In the genomic region with DNA sequence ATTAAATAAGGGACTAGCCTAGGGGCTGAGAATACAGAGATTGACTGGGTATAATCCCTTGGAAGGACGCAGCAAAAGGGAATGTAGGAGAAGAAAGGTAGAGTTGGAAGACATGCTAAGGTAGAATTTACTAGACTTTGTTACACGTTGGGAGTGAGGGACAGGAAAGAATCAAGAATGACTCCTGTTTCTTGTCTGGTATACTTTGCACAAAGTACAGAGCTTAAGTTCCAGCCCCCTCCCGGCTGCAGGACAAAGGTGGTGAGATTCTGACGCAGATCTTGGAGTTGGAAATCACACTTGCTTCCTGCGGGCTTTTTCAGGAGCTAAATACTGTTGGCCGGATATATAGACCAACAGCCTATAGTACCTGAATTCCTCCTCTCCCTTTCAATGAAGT, we compare ENCODE assay signal across 8 cellular contexts. TPM values are rescaled to one million over a fixed set of nuclear protein-coding genes. Genes with fewer than 3 reads are reported as not detected.
DNase-seq lines count a peak whose midpoint lies in the region; ATAC-seq and TF ChIP-seq lines count a peak whose summit lies in the region.

No MANE protein-coding gene starts in this region.

- H3K36me3 ChIP-seq in SK-N-MC (ENCODE audit: insufficient read depth, low read length) (no peaks in the 10 kb centered on the region), fibroblast of lung (ENCODE audit: control insufficient read depth, insufficient read depth, low read length) (no peaks in the 10 kb centered on the region)

- H3K4me1 ChIP-seq in fibroblast of lung (ENCODE audit: control insufficient read depth, extremely low read depth, insufficient read depth, low read length), result no peaks in the 10 kb centered on the region

- no peaks in the 10 kb centered on the region for H4K20me1 ChIP-seq in fibroblast of lung (ENCODE audit: control insufficient read depth, extremely low read depth, insufficient read depth, low read length)

- H3K4me2 ChIP-seq in fibroblast of lung (ENCODE audit: extremely low read depth, insufficient read depth, low read length), result peak overlapping the region; percentile 92

- DNase-seq in GM12865 (ENCODE audit: low read depth) (no peak), SK-N-MC (ENCODE audit: low read depth, low spot score) (no peak), fibroblast of lung (ENCODE audit: low read depth in 2 of 2) (no peak), renal cortical epithelial cell (ENCODE audit: low read depth) (peak; percentile 11), NCI-H2227 (lab: John Stamatoyannopoulos, UW; ENCODE audit: unreplicated experiment) (no peak), kidney glomerular epithelial cell (lab: John Stamatoyannopoulos, UW) (no peak)

- H3K27me3 ChIP-seq in fibroblast of lung (ENCODE audit: control insufficient read depth, insufficient read depth, low read length), result no peaks in the 10 kb centered on the region

- H3K79me2 ChIP-seq in fibroblast of lung (ENCODE audit: control insufficient read depth, insufficient read depth, low read length), result no peaks in the 10 kb centered on the region

- ATAC-seq in GM18909 (IDR thresholded peaks at IDR 0.05; ENCODE audit: poor library complexity, unreplicated experiment) (no peak), GM18519 (IDR thresholded peaks at IDR 0.05; ENCODE audit: low FRiP score, unreplicated experiment) (no peak)

- no peak for TF ChIP-seq CTCF in GM12865 (IDR thresholded peaks at IDR 0.05; ENCODE audit: insufficient read depth, low read depth, low read length, missing control alignments)
- TF ChIP-seq CTCF in fibroblast of lung (conservative IDR thresholded peaks at IDR 0.05 in 1 of 2, IDR thresholded peaks at IDR 0.05 in 1 of 2; ENCODE audit: low read depth in 1 of 2, low read length in 2 of 2), result no peak

- peak overlapping the region; percentile 61 for H3K4me3 ChIP-seq in GM12865 (ENCODE audit: low read depth, low read length)
- H3K4me3 ChIP-seq in SK-N-MC, result peak overlapping the region; percentile 91
- H3K4me3 ChIP-seq in fibroblast of lung (replicated peaks in 1 of 4; ENCODE audit: control extremely low read depth in 1 of 4, insufficient read depth in 1 of 4, low read depth in 3 of 4, low read length in 4 of 4), result peak overlapping the region in 3 of 4 experiments; percentile 73 to 87 (median 83)

- H3K27ac ChIP-seq in SK-N-MC (no peak overlapping the region), fibroblast of lung (ENCODE audit: insufficient read depth, low read length) (no peak overlapping the region)

- H3K9me3 ChIP-seq in SK-N-MC (ENCODE audit: low read depth, low read length), result no peaks in the 10 kb centered on the region
- H3K9me3 ChIP-seq in fibroblast of lung (ENCODE audit: control insufficient read depth, insufficient read depth, low read depth, low read length), result no peaks in the 10 kb centered on the region

- H3K9ac ChIP-seq in SK-N-MC (ENCODE audit: insufficient read length), result peak overlapping the region; percentile 57
- H3K9ac ChIP-seq in fibroblast of lung (ENCODE audit: insufficient read depth, low read length), result no peak overlapping the region

- peak overlapping the region; percentile 95 for H2AFZ ChIP-seq in fibroblast of lung (ENCODE audit: low read length)

RNA-seq across cellular contexts. Expression of a gene that starts 0.9 kb away (rescaled TPM):
- 2.0 and 2.6 TPM in 2 replicates for total RNA-seq in fibroblast of lung
- 3.3 and 3.6 TPM in 2 replicates for polyA plus RNA-seq in fibroblast of lung
- polyA plus RNA-seq in fibroblast of lung (2012), result 1.8 and 2.4 TPM in 2 replicates
- not detected in 2 replicates for polyA minus RNA-seq in fibroblast of lung (ENCODE audit: low replicate concordance)
- 1.9 and 4.8 TPM in 2 replicates for total RNA-seq in renal cortical epithelial cell

RNA-seq across cellular contexts. Expression of a gene that starts 32.0 kb away (rescaled TPM):
- total RNA-seq in fibroblast of lung, result 161 and 195 TPM in 2 replicates
- polyA plus RNA-seq in fibroblast of lung, result 404 and 413 TPM in 2 replicates
- 252 and 265 TPM in 2 replicates for polyA plus RNA-seq in fibroblast of lung (2012)
- 9.9 and 17.1 TPM in 2 replicates for polyA minus RNA-seq in fibroblast of lung (ENCODE audit: low replicate concordance)
- total RNA-seq in renal cortical epithelial cell, result 266 and 558 TPM in 2 replicates

RNA-seq across cellular contexts. Expression of a gene that starts 57.0 kb away (rescaled TPM):
- total RNA-seq in fibroblast of lung, result under 0.01 and 0.17 TPM in 2 replicates
- 1.2 and 2.9 TPM in 2 replicates for polyA plus RNA-seq in fibroblast of lung
- 1.0 and 1.6 TPM in 2 replicates for polyA plus RNA-seq in fibroblast of lung (2012)
- polyA minus RNA-seq in fibroblast of lung (ENCODE audit: low replicate concordance), result 1.7 TPM in 1 of 2 replicates, not detected in the other
- total RNA-seq in renal cortical epithelial cell, result 4.1 and 6.6 TPM in 2 replicates
